10 cellular contexts compared by ENCODE assay signal in the genomic region with DNA sequence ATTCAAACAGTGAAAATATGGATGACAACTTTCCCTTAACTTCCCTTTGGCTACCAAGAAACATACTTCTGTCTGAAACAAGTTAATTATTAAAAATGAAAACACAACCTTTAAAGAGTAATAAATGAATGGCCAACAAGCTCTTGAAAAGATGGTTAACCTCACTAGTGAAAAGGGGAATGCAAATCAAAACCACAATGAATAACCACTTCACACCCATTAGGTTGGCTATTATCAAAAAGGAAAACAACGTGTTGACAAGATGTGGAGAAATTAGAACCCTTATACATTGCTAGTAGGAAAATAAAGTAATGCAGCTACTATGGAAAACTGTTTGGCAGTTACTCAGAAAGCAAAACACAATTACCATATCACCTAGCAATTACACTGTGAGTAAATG. TPM values are rescaled to one million over a fixed set of nuclear protein-coding genes. Genes with fewer than 3 reads are reported as not detected.
A peak's percentile ranks its signal among the peaks of the same experiment; 100 is the strongest.
DNase-seq lines count a peak whose midpoint lies in the region; ATAC-seq, FAIRE-seq and TF ChIP-seq lines count a peak whose summit lies in the region.
"Had no signal": no experiment of that assay in that cellular context is flagged by ENCODE, and none has a peak within 500 bp of the region (broad histone marks: within the 10 kb centered on the region; RNA-seq: fewer than 3 reads in every experiment).

No MANE protein-coding gene starts in this region.

- FAIRE-seq in islet of Langerhans (lab: Jason Lieb, UNC): peak; percentile 36

- H3K4me3 ChIP-seq in PC-3 (ENCODE audit: low read length): no peak overlapping the region

- in situ Hi-C loops in KBM-7 (cut with MboI; ENCODE audit: low pct_unique_long_range_greater_than_20kb, low sequenced_read_pairs): no loop called here

- H3K27me3 ChIP-seq in PC-3 (ENCODE audit: low read length): no peaks in the 10 kb centered on the region

- no peaks in the 10 kb centered on the region for H3K4me1 ChIP-seq in PC-3 (ENCODE audit: insufficient read depth, low read length)

- no TSS peak for BruUV-seq in PC-3 (replicated peaks; lab: Mats Ljungman, UMichigan)

- H2AFZ ChIP-seq in PC-3 (ENCODE audit: low read length): no peak overlapping the region

- no peak for DNase-seq in PC-3
- no peak for DNase-seq in KBM-7
- DNase-seq: EL had no signal

- H3K79me2 ChIP-seq in PC-3 (ENCODE audit: low read length): peaks cover 99% of the 10 kb centered on the region

- no peak overlapping the region for H3K27ac ChIP-seq in PC-3 (ENCODE audit: low read length)
- H3K27ac ChIP-seq: epithelial cell of prostate had no signal

- peak; percentile 86 for ATAC-seq in GM18873 (IDR thresholded peaks at IDR 0.05; ENCODE audit: low FRiP score, unreplicated experiment)
- ATAC-seq in GM21576 (IDR thresholded peaks at IDR 0.05; ENCODE audit: unreplicated experiment): peak; percentile 67
- peak; percentile 92 for ATAC-seq in HG03378 (IDR thresholded peaks at IDR 0.05; ENCODE audit: unreplicated experiment)
- no peak for ATAC-seq in PC-3
- ATAC-seq in SK-N-SH treated with all-trans-retinoic acid at 6 μM for 48 hours: no peak
- ATAC-seq: left lobe of liver had no signal

- no peaks in the 10 kb centered on the region for H3K9me2 ChIP-seq in PC-3 (replicated peaks; ENCODE audit: low read length)

- TF ChIP-seq CTCF in PC-3 (conservative IDR thresholded peaks at IDR 0.05; ENCODE audit: low read depth, low read length): no peak

- peaks cover 4% of the 10 kb centered on the region; the same call in 1 of the 2 replicates for H4K20me1 ChIP-seq in PC-3 (ENCODE audit: low read length)

- intact Hi-C loops in PC-3 (cut with micrococcal nuclease): no loop called here

- no peaks in the 10 kb centered on the region for H3K9me3 ChIP-seq in PC-3 (ENCODE audit: low read length)

- no peak overlapping the region for H3K9ac ChIP-seq in PC-3 (ENCODE audit: low read length)

- CTCF ChIA-PET in PC-3 (lab: Charles Lee): no interaction called here

- no peaks in the 10 kb centered on the region for H3K36me3 ChIP-seq in PC-3 (ENCODE audit: low read depth, low read length)

- no peaks in the 10 kb centered on the region for H3F3A ChIP-seq in PC-3 (ENCODE audit: low read length, unreplicated experiment)

- POLR2A ChIA-PET in PC-3 (lab: Charles Lee; ENCODE audit: unreplicated experiment): no interaction called here

- H3K4me2 ChIP-seq in PC-3 (ENCODE audit: low read length): no peak overlapping the region

TF ChIP-seq in SK-N-SH treated with all-trans-retinoic acid at 6 μM for 48 hours, 23 proteins besides CTCF, POLR2A, EP300 and RAD21:
- TF ChIP-seq SNAI2 (CRISPR knock-in tag; IDR thresholded peaks at IDR 0.05) (no peak), ZFP3 (CRISPR knock-in tag; IDR thresholded peaks at IDR 0.05) (no peak), TOX (CRISPR knock-in tag; IDR thresholded peaks at IDR 0.05; ENCODE audit: borderline replicate concordance) (no peak), ZNF70 (CRISPR knock-in tag; IDR thresholded peaks at IDR 0.05) (no peak), CSDC2 (CRISPR knock-in tag; IDR thresholded peaks at IDR 0.05) (no peak)
- TF ChIP-seq, protein P1, sequence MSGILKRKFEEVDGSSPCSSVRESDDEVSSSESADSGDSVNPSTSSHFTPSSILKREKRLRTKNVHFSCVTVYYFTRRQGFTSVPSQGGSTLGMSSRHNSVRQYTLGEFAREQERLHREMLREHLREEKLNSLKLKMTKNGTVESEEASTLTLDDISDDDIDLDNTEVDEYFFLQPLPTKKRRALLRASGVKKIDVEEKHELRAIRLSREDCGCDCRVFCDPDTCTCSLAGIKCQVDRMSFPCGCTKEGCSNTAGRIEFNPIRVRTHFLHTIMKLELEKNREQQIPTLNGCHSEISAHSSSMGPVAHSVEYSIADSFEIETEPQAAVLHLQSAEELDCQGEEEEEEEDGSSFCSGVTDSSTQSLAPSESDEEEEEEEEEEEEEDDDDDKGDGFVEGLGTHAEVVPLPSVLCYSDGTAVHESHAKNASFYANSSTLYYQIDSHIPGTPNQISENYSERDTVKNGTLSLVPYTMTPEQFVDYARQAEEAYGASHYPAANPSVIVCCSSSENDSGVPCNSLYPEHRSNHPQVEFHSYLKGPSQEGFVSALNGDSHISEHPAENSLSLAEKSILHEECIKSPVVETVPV (CRISPR knock-in tag; IDR thresholded peaks at IDR 0.05): no peak
TF ChIP-seq in SK-N-SH treated with all-trans-retinoic acid at 6 μM for 48 hours: peak in this region for 0.

RNA-seq across cellular contexts. Expression of a gene that starts 14.1 kb away (rescaled TPM):
- 8.8 and 16.6 TPM in 2 replicates for total RNA-seq in PC-3 (2014; rRNA removed)

Comparison
In these comparisons a context has a peak if more than half of its experiments do, and no peak if none do; other contexts are left out.
1. ATAC-seq: peak in GM18873 (single experiment), GM21576 (single experiment) and HG03378 (single experiment); none in PC-3 (single experiment) and SK-N-SH treated with all-trans-retinoic acid at 6 μM for 48 hours (single experiment).